Comparison of ENCODE assay signal across 8 cellular contexts in the genomic region with DNA sequence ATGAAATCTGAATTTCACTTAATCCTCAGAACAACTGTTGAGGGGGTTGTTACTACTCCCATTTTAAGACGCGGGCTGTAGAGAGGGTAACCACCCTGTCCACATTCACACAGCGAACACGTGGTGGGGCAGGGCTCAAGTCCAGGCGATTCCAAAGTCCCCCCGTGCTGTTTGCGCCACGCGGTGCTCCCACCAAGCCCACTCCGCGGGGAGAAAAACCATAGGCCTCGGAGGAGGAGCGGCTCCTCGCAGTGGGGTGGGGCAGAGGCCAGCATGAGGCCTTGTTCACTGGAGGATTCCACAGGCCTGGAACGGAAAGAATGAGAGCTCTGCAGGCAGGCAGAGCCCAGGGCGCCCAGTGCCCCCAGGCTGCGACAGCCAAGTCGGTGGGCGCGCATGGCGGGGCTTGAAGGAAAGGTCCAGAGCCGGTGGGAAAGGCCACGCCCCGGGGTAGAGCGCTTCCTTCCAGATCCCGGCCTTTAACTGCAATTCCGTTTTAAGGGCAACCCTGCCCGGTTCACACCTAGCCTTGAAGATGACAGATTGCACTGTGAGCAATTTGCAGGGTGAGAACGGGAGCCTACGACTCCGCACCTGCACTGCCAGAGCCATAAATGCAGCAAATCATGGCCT.
A peak's percentile ranks its signal among the peaks of the same experiment; 100 is the strongest.
DNase-seq lines count a peak whose midpoint lies in the region; ATAC-seq and TF ChIP-seq lines count a peak whose summit lies in the region.

No MANE protein-coding gene starts in this region.

- H3K27me3 Mint-ChIP-seq in chondrocyte (ENCODE audit: low read depth): no peaks in the 10 kb centered on the region
- H3K27me3 Mint-ChIP-seq in stimulated activated naive B cell treated with anti-CD40 and anti-IgM and Interleukin-4, amounts not matched to agents 10 μg/mL and 1 μg/mL and 100 μg/mL, for 72 hours: no peaks in the 10 kb centered on the region

- peaks cover 63% of the 10 kb centered on the region for H3K4me1 Mint-ChIP-seq in chondrocyte (ENCODE audit: low read depth)
- peaks cover 52 to 81% of the 10 kb centered on the region in 2 donors for H3K4me1 Mint-ChIP-seq in stimulated activated naive B cell treated with anti-CD40 and anti-IgM and Interleukin-4, amounts not matched to agents 10 μg/mL and 1 μg/mL and 100 μg/mL, for 72 hours

- no peaks in the 10 kb centered on the region for H3K9me3 ChIP-seq in HAP-1
- no peaks in the 10 kb centered on the region for H3K9me3 ChIP-seq in lower lobe of right lung

- no peak overlapping the region for H3K4me3 Mint-ChIP-seq in chondrocyte (ENCODE audit: unreplicated experiment)
- peak overlapping the region; percentile 82 to 85 for H3K4me3 Mint-ChIP-seq in stimulated activated naive B cell treated with anti-CD40 and anti-IgM and Interleukin-4, amounts not matched to agents 10 μg/mL and 1 μg/mL and 100 μg/mL, for 72 hours

- no peaks in the 10 kb centered on the region for H3K9me3 Mint-ChIP-seq in chondrocyte (ENCODE audit: low read depth)
- H3K9me3 Mint-ChIP-seq in stimulated activated naive B cell treated with anti-CD40 and anti-IgM and Interleukin-4, amounts not matched to agents 10 μg/mL and 1 μg/mL and 100 μg/mL, for 72 hours: no peaks in the 10 kb centered on the region

- H3K4me1 ChIP-seq in HAP-1: peaks cover 34% of the 10 kb centered on the region
- H3K4me1 ChIP-seq in lower lobe of right lung: peaks cover 55% of the 10 kb centered on the region

- ATAC-seq in lower lobe of right lung (peak; percentile 4 to 34), HG03457 (IDR thresholded peaks at IDR 0.05; ENCODE audit: unreplicated experiment) (no peak)
- peak; percentile 23 to 29 for ATAC-seq in stimulated activated naive B cell treated with anti-CD40 and anti-IgM and Interleukin-4, amounts not matched to agents 10 μg/mL and 1 μg/mL and 100 μg/mL, for 72 hours (replicated peaks)

- TF ChIP-seq CTCF in chondrocyte (IDR thresholded peaks at IDR 0.05) (no peak), lower lobe of right lung (IDR thresholded peaks at IDR 0.05) (no peak)

- peak overlapping the region; percentile 91 for H3K27ac ChIP-seq in lower lobe of right lung

- DNase-seq in DMS53 (lab: John Stamatoyannopoulos, UW) (peak; percentile 80), HAP-1 (ENCODE audit: low spot score in 2 of 2) (peak; percentile 34 to 74), NCI-H1436 (lab: John Stamatoyannopoulos, UW) (peak; percentile 68), chondrocyte (ENCODE audit: low spot score) (no peak), lower lobe of right lung (peak; percentile 60)
- DNase-seq in activated CD4-positive, CD25-positive, alpha-beta regulatory T cell treated with anti-CD3 and anti-CD28 coated beads, Interleukin-2, amount 50 U/mL, for 16 hours (ENCODE audit: low read depth, low spot score): peak; percentile 14
- peak; percentile 53 for DNase-seq in stimulated activated naive B cell treated with anti-CD40 and anti-IgM and Interleukin-4, amounts not matched to agents 10 μg/mL and 1 μg/mL and 100 μg/mL, for 72 hours

- H3K36me3 Mint-ChIP-seq in chondrocyte (ENCODE audit: low read depth): no peaks in the 10 kb centered on the region
- H3K36me3 Mint-ChIP-seq in stimulated activated naive B cell treated with anti-CD40 and anti-IgM and Interleukin-4, amounts not matched to agents 10 μg/mL and 1 μg/mL and 100 μg/mL, for 72 hours: no peaks in the 10 kb centered on the region

- H3K36me3 ChIP-seq in HAP-1 (replicated peaks) (no peaks in the 10 kb centered on the region), lower lobe of right lung (no peaks in the 10 kb centered on the region)

- peak overlapping the region; percentile 95 for H3K27ac Mint-ChIP-seq in chondrocyte (ENCODE audit: unreplicated experiment)
- peak overlapping the region; percentile 97 for H3K27ac Mint-ChIP-seq in stimulated activated naive B cell treated with anti-CD40 and anti-IgM and Interleukin-4, amounts not matched to agents 10 μg/mL and 1 μg/mL and 100 μg/mL, for 72 hours

- H3K4me3 ChIP-seq in HAP-1 (no peak overlapping the region), lower lobe of right lung (peak overlapping the region; percentile 50)

- intact Hi-C loops in lower lobe of right lung (cut with DNase I): loop anchor here (5.0 kb wide), 1 partner anchor 162 kb away; a partner anchor contains a TSS

- in situ Hi-C loops in HAP-1 (cut with MboI; ENCODE audit: low sequenced_read_pairs): loop anchor here (5.0 to 25.0 kb wide), 2 partner anchors 162 to 297 kb away; a partner anchor contains a TSS

- H3K27me3 ChIP-seq in HAP-1 (ENCODE audit: low read depth) (no peaks in the 10 kb centered on the region), lower lobe of right lung (ENCODE audit: low read depth) (no peaks in the 10 kb centered on the region)
